19 cellular contexts compared by ENCODE assay signal in genomic region chr11:3913921-3914320, GRCh38.
"Had no signal": no experiment of that assay in that cellular context is flagged by ENCODE, and none has a peak within 500 bp of the region (broad histone marks: within the 10 kb centered on the region; RNA-seq: fewer than 3 reads in every experiment).

No MANE protein-coding gene starts in this region.

- H3K27ac ChIP-seq: cardiac muscle cell, colonic mucosa, heart right ventricle, left lung, parathyroid adenoma, thoracic aorta had no signal

- H3K9me3 ChIP-seq: colonic mucosa, gastrocnemius medialis, heart right ventricle, left lung, thoracic aorta had no signal

- H3K27me3 ChIP-seq: cardiac muscle cell, colonic mucosa, gastrocnemius medialis, heart right ventricle, left lung had no signal

- DNase-seq: activated CD4-positive, alpha-beta T cell treated with anti-CD3 and anti-CD28 coated beads for 1 hour; activated CD4-positive, alpha-beta T cell treated with anti-CD3 and anti-CD28 coated beads, Interleukin-2, amount 50 U/mL, for 48 hours; activated CD8-positive, alpha-beta memory T cell treated with anti-CD3 and anti-CD28 coated beads, Interleukin-2, amount 50 U/mL, for 4 hours; activated naive CD4-positive, alpha-beta T cell treated with Interleukin-2 at 50 U/mL for 16 hours; activated naive CD8-positive, alpha-beta T cell treated with anti-CD3 and anti-CD28 coated beads, Interleukin-2, amount 50 U/mL, for 24 hours; colonic mucosa; effector CD4-positive, alpha-beta T cell; gastrocnemius medialis; heart right ventricle; islet precursor cell; left lung; mesenchymal stem cell; stimulated activated CD4-positive, alpha-beta T cell treated with anti-CD3 and anti-CD28 coated beads, Interleukin-4, amount 100 ng/mL, for 1 hour; stimulated activated CD8-positive, alpha-beta memory T cell treated with anti-CD3 and anti-CD28 coated beads, Interleukin-4, amount 100 ng/mL, for 48 hours; stimulated activated naive CD8-positive, alpha-beta T cell treated with anti-CD3 and anti-CD28 coated beads, Interleukin-15, amount 100 ng/mL, for 72 hours had no signal

- H3K27ac Mint-ChIP-seq: activated T-helper 1 cell treated with anti-CD3 and anti-CD28 coated beads, Interleukin-12 subunit alpha, Interleukin-12 subunit beta, Interleukin-2, Interleukin-4 antibody, amounts not matched to agents 30 ng/mL and 10 ng/mL and 1 ng/mL, durations not matched to agents 14 hours and 24 hours and 36 hours had no signal

- H3K4me3 Mint-ChIP-seq: activated naive CD8-positive, alpha-beta T cell treated with anti-CD3 and anti-CD28 coated beads, Interleukin-2, amount 50 U/mL, for 24 hours; activated T-helper 1 cell treated with anti-CD3 and anti-CD28 coated beads, Interleukin-12 subunit alpha, Interleukin-12 subunit beta, Interleukin-2, Interleukin-4 antibody, amounts not matched to agents 30 ng/mL and 10 ng/mL and 1 ng/mL, durations not matched to agents 14 hours and 24 hours and 36 hours; stimulated activated naive CD8-positive, alpha-beta T cell treated with anti-CD3 and anti-CD28 coated beads, Interleukin-15, amount 100 ng/mL, for 72 hours had no signal

- H3K36me3 ChIP-seq: cardiac muscle cell, colonic mucosa, gastrocnemius medialis, heart right ventricle, left lung, thoracic aorta had no signal

- H3K4me3 ChIP-seq: cardiac muscle cell, colonic mucosa, gastrocnemius medialis, heart right ventricle, left lung, thoracic aorta had no signal

- H3K27me3 Mint-ChIP-seq: activated naive CD8-positive, alpha-beta T cell treated with anti-CD3 and anti-CD28 coated beads, Interleukin-2, amount 50 U/mL, for 24 hours; stimulated activated naive CD8-positive, alpha-beta T cell treated with anti-CD3 and anti-CD28 coated beads, Interleukin-15, amount 100 ng/mL, for 72 hours had no signal

- ATAC-seq: activated naive CD8-positive, alpha-beta T cell treated with anti-CD3 and anti-CD28 coated beads, Interleukin-2, amount 50 U/mL, for 24 hours; gastrocnemius medialis; heart right ventricle; left lung; stimulated activated naive CD8-positive, alpha-beta T cell treated with anti-CD3 and anti-CD28 coated beads, Interleukin-15, amount 100 ng/mL, for 72 hours had no signal

- H3K9me3 Mint-ChIP-seq: activated naive CD8-positive, alpha-beta T cell treated with anti-CD3 and anti-CD28 coated beads, Interleukin-2, amount 50 U/mL, for 24 hours; activated T-helper 1 cell treated with anti-CD3 and anti-CD28 coated beads, Interleukin-12 subunit alpha, Interleukin-12 subunit beta, Interleukin-2, Interleukin-4 antibody, amounts not matched to agents 30 ng/mL and 10 ng/mL and 1 ng/mL, durations not matched to agents 14 hours and 24 hours and 36 hours had no signal

- H3K4me1 ChIP-seq: colonic mucosa, parathyroid adenoma had no signal
